2 cellular contexts compared by ENCODE assay signal in genomic region chr21:38802050-38803026, GRCh38.
TF ChIP-seq lines count a peak whose summit lies in the region.

No MANE protein-coding gene starts in this region.

TF ChIP-seq in HepG2, 621 proteins besides CTCF, POLR2A, EP300 and RAD21 (continues in another document):
- TF ChIP-seq ZFAT (CRISPR knock-in tag; conservative IDR thresholded peaks at IDR 0.05) (no peak), ZNF451 (CRISPR knock-in tag; IDR thresholded peaks at IDR 0.05) (no peak), SMAD3 (CRISPR knock-in tag; IDR thresholded peaks at IDR 0.05) (no peak), ZFP36L1 (CRISPR knock-in tag; IDR thresholded peaks at IDR 0.05) (0 out of 2 replicates have a peak, but pooled peaks have one; percentile 41), ATF7 (IDR thresholded peaks at IDR 0.05) (peak; percentile 73), ATF7 (CRISPR knock-in tag; IDR thresholded peaks at IDR 0.05) (peak; percentile 50; the same call in 1 of the 2 replicates), MED13 (CRISPR knock-in tag; IDR thresholded peaks at IDR 0.05) (no peak), TFDP1 (CRISPR knock-in tag; IDR thresholded peaks at IDR 0.05; ENCODE audit: borderline replicate concordance) (peak; percentile 42; the same call in 1 of the 2 replicates), ZNF75D (CRISPR knock-in tag; IDR thresholded peaks at IDR 0.05; ENCODE audit: borderline replicate concordance) (no peak), KMT2A (CRISPR knock-in tag; IDR thresholded peaks at IDR 0.05) (no peak), SAFB2 (CRISPR knock-in tag; IDR thresholded peaks at IDR 0.05; ENCODE audit: borderline replicate concordance, low read depth) (peak; percentile 30; the same call in 1 of the 2 replicates), NR1H2 (CRISPR knock-in tag; IDR thresholded peaks at IDR 0.05; ENCODE audit: borderline replicate concordance, low read depth) (no peak), ELF3 (CRISPR knock-in tag; IDR thresholded peaks at IDR 0.05) (peak; percentile 36; the same call in 1 of the 2 replicates), DZIP1 (CRISPR knock-in tag; IDR thresholded peaks at IDR 0.05) (no peak), SP4 (CRISPR knock-in tag; IDR thresholded peaks at IDR 0.05) (no peak), KDM2A (CRISPR knock-in tag; IDR thresholded peaks at IDR 0.05; ENCODE audit: borderline replicate concordance, low read depth) (no peak), CREB1 (IDR thresholded peaks at IDR 0.05) (peak; percentile 71; the same call in 1 of the 2 replicates), CREB1 (CRISPR knock-in tag; IDR thresholded peaks at IDR 0.05) (no peak), CREBL2 (CRISPR knock-in tag; IDR thresholded peaks at IDR 0.05; ENCODE audit: borderline replicate concordance) (no peak), NFKBIZ (CRISPR knock-in tag; IDR thresholded peaks at IDR 0.05) (no peak; the same call in 1 of the 2 replicates), ELF4 (CRISPR knock-in tag; IDR thresholded peaks at IDR 0.05; ENCODE audit: borderline replicate concordance) (no peak), PRDM10 (CRISPR knock-in tag; IDR thresholded peaks at IDR 0.05; ENCODE audit: low read depth) (peak; percentile 16; the same call in 1 of the 2 replicates), ZNF781 (CRISPR knock-in tag; IDR thresholded peaks at IDR 0.05; ENCODE audit: borderline replicate concordance, not compliant biosample characterization) (no peak)

TF ChIP-seq in K562, 482 proteins besides CTCF, POLR2A, EP300 and RAD21:
- TF ChIP-seq NFXL1 (CRISPR knock-in tag; IDR thresholded peaks at IDR 0.05) (no peak), PKNOX1 (IDR thresholded peaks at IDR 0.05) (peak; percentile 29; the same call in 1 of the 2 replicates), FOXM1 (IDR thresholded peaks at IDR 0.05; ENCODE audit: low read depth) (peak; percentile 63), FOXM1 (CRISPR knock-in tag; IDR thresholded peaks at IDR 0.05; ENCODE audit: low read depth) (no peak), ZNF318 (IDR thresholded peaks at IDR 0.05; ENCODE audit: borderline replicate concordance in 1 of 2, low read depth in 1 of 2) (0 out of 4 replicates have a peak, but pooled peaks of 1 of the 2 experiments have one; percentile 31), RNF219 (CRISPR knock-in tag; IDR thresholded peaks at IDR 0.05) (no peak), RBM34 (IDR thresholded peaks at IDR 0.05; ENCODE audit: borderline replicate concordance, insufficient read depth, low read length) (no peak), CEBPB (tag; IDR thresholded peaks at IDR 0.05) (peak; percentile 71), RCOR1 (IDR thresholded peaks at IDR 0.05; ENCODE audit: borderline replicate concordance in 1 of 2, low read depth in 2 of 2, low read length in 2 of 2) (0 out of 4 replicates have a peak, but pooled peaks of 1 of the 2 experiments have one; percentile 2), ZNF384 (IDR thresholded peaks at IDR 0.05; ENCODE audit: low read depth, low read length) (peak; percentile 53), HMBOX1 (IDR thresholded peaks at IDR 0.05) (0 out of 2 replicates have a peak, but pooled peaks have one; percentile 23), ZNF12 (CRISPR knock-in tag; IDR thresholded peaks at IDR 0.05) (no peak), TCF3 (CRISPR knock-in tag; IDR thresholded peaks at IDR 0.05) (peak; percentile 53), ZNF316 (IDR thresholded peaks at IDR 0.05) (peak; percentile 56; the same call in 1 of the 2 replicates), DPF2 (IDR thresholded peaks at IDR 0.05) (peak; percentile 31; the same call in 1 of the 2 replicates), ZNF324 (CRISPR knock-in tag; IDR thresholded peaks at IDR 0.05) (peak; percentile 54; the same call in 1 of the 2 replicates), HDAC8 (tag; IDR thresholded peaks at IDR 0.05) (no peak), CBFA2T3 (IDR thresholded peaks at IDR 0.05) (peak; percentile 52), TAL1 (IDR thresholded peaks at IDR 0.05) (peak; percentile 60), CTCFL (IDR thresholded peaks at IDR 0.05; ENCODE audit: borderline replicate concordance, insufficient read depth, low read depth, low read length, poor library complexity, severe bottlenecking) (no peak), FOXK2 (conservative IDR thresholded peaks at IDR 0.05 in 1 of 2, IDR thresholded peaks at IDR 0.05 in 1 of 2; ENCODE audit: low read depth in 2 of 2) (peak; percentile 27 to 36; a peak in 2 of 4 replicates), TEAD4 (IDR thresholded peaks at IDR 0.05; ENCODE audit: low read length) (peak; percentile 27; the same call in 1 of the 2 replicates), TEAD4 (CRISPR knock-in tag; IDR thresholded peaks at IDR 0.05; ENCODE audit: borderline replicate concordance) (no peak), C11orf30 (IDR thresholded peaks at IDR 0.05; ENCODE audit: low read depth) (peak; percentile 51; the same call in 1 of the 2 replicates), E2F6 (IDR thresholded peaks at IDR 0.05; ENCODE audit: borderline replicate concordance in 1 of 2, extremely low read depth in 1 of 2, insufficient read depth in 1 of 2, insufficient read length in 1 of 2, low read depth in 1 of 2, low read length in 1 of 2, poor library complexity in 1 of 2, severe bottlenecking in 1 of 2) (peak in 1 of 2 experiments; percentile 10), ZNF24 (IDR thresholded peaks at IDR 0.05) (peak; percentile 99), RFX1 (IDR thresholded peaks at IDR 0.05) (peak; percentile 42), ARID1B (IDR thresholded peaks at IDR 0.05) (peak; percentile 41), NBN (IDR thresholded peaks at IDR 0.05; ENCODE audit: low read depth) (no peak), MED1 (CRISPR knock-in tag; IDR thresholded peaks at IDR 0.05; ENCODE audit: borderline replicate concordance) (no peak), CEBPG (CRISPR knock-in tag; IDR thresholded peaks at IDR 0.05) (0 out of 2 replicates have a peak, but pooled peaks have one; percentile 28), CEBPG (tag; conservative IDR thresholded peaks at IDR 0.05 in 1 of 2, IDR thresholded peaks at IDR 0.05 in 1 of 2) (no peak), MEIS2 (IDR thresholded peaks at IDR 0.05; ENCODE audit: partially characterized antibody) (peak; percentile 30), FOXA3 (CRISPR knock-in tag; conservative IDR thresholded peaks at IDR 0.05 in 1 of 2, IDR thresholded peaks at IDR 0.05 in 1 of 2) (peak; percentile 44 to 87; a peak in 3 of 4 replicates)
TF ChIP-seq in K562: peak in this region for 23.
